In the genomic region with DNA sequence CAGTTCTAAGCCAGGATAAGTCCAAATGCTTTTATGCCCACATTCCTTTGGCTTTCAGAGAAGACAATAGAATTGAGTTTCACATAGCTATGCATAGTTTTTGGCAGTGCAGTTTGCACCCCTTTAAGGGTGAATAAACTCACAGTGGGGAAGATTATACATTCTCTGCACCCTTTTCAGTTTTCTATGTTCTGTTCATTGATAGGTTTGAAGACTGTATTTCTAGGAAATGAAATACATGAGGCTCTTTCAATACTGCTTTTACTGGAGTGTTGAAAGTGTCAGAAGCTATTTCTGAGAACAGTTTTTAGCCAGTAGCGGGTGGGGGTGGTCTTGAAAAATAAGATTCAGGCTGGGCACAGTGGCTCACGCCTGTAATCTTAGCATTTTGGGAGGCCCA, we compare ENCODE assay signal across 20 cellular contexts.
"Had no signal": no experiment of that assay in that cellular context is flagged by ENCODE, and none has a peak within 500 bp of the region (broad histone marks: within the 10 kb centered on the region; RNA-seq: fewer than 3 reads in every experiment).

No MANE protein-coding gene starts in this region.

- H3K36me3 ChIP-seq: uterus had no signal

- H3K27ac Mint-ChIP-seq: stimulated activated memory B cell treated with anti-CD40 and anti-IgM and Interleukin-4, amounts not matched to agents 10 μg/mL and 1 μg/mL and 100 μg/mL, for 72 hours; stimulated activated naive CD8-positive, alpha-beta T cell treated with anti-CD3 and anti-CD28 coated beads, Interleukin-15, Interleukin-2, amounts not matched to agents 100 ng/mL and 50 ng/mL, for 24 hours had no signal

- ATAC-seq: esophagus mucosa; heart left ventricle; left colon; naive thymus-derived CD8-positive, alpha-beta T cell; psoas muscle; right lobe of liver; stimulated activated memory B cell treated with anti-CD40 and anti-IgM and Interleukin-4, amounts not matched to agents 10 μg/mL and 1 μg/mL and 100 μg/mL, for 72 hours had no signal

- H3K9me3 Mint-ChIP-seq: naive thymus-derived CD8-positive, alpha-beta T cell; stimulated activated memory B cell treated with anti-CD40 and anti-IgM and Interleukin-4, amounts not matched to agents 10 μg/mL and 1 μg/mL and 100 μg/mL, for 72 hours; stimulated activated naive CD8-positive, alpha-beta T cell treated with anti-CD3 and anti-CD28 coated beads, Interleukin-15, Interleukin-2, amounts not matched to agents 100 ng/mL and 50 ng/mL, for 24 hours had no signal

- H3K4me1 ChIP-seq: heart left ventricle, psoas muscle, right lobe of liver, tibial artery, uterus had no signal

- H3K27me3 ChIP-seq: heart left ventricle, neutrophil, right lobe of liver, tibial artery, upper lobe of left lung, uterus had no signal

- H3K27me3 Mint-ChIP-seq: naive thymus-derived CD8-positive, alpha-beta T cell; stimulated activated memory B cell treated with anti-CD40 and anti-IgM and Interleukin-4, amounts not matched to agents 10 μg/mL and 1 μg/mL and 100 μg/mL, for 72 hours; stimulated activated naive CD8-positive, alpha-beta T cell treated with anti-CD3 and anti-CD28 coated beads, Interleukin-15, Interleukin-2, amounts not matched to agents 100 ng/mL and 50 ng/mL, for 24 hours had no signal

- H3K4me3 Mint-ChIP-seq: naive thymus-derived CD8-positive, alpha-beta T cell; stimulated activated memory B cell treated with anti-CD40 and anti-IgM and Interleukin-4, amounts not matched to agents 10 μg/mL and 1 μg/mL and 100 μg/mL, for 72 hours; stimulated activated naive CD8-positive, alpha-beta T cell treated with anti-CD3 and anti-CD28 coated beads, Interleukin-15, Interleukin-2, amounts not matched to agents 100 ng/mL and 50 ng/mL, for 24 hours had no signal

- DNase-seq: effector memory CD4-positive, alpha-beta T cell; heart left ventricle; hippocampal formation; left colon; mammary epithelial cell; naive thymus-derived CD8-positive, alpha-beta T cell; psoas muscle; retina; right lobe of liver; stimulated activated CD4-positive, alpha-beta T cell treated with anti-CD3 and anti-CD28 coated beads, Interleukin-4, amount 100 ng/mL, for 1 hour; stimulated activated CD8-positive, alpha-beta memory T cell treated with anti-CD3 and anti-CD28 coated beads, Interleukin-4, amount 100 ng/mL, for 48 hours; tibial artery; upper lobe of left lung; uterus had no signal

- H3K4me1 Mint-ChIP-seq: stimulated activated memory B cell treated with anti-CD40 and anti-IgM and Interleukin-4, amounts not matched to agents 10 μg/mL and 1 μg/mL and 100 μg/mL, for 72 hours had no signal

- H3K9me3 ChIP-seq: heart left ventricle, neutrophil, psoas muscle, right lobe of liver, tibial artery, upper lobe of left lung, uterus had no signal

- H3K27ac ChIP-seq: heart left ventricle, neutrophil, psoas muscle, right lobe of liver, tibial artery, upper lobe of left lung, uterus had no signal

- FAIRE-seq: endometrium, frontal cortex had no signal

- H3K4me3 ChIP-seq: heart left ventricle, psoas muscle, right lobe of liver, tibial artery, upper lobe of left lung, uterus had no signal
